Comparison of ENCODE assay signal across 8 cellular contexts in genomic region chr15:75844629-75845390, GRCh38. TPM values are rescaled to one million over a fixed set of nuclear protein-coding genes. Genes with fewer than 3 reads are reported as not detected.
DNase-seq lines count a peak whose midpoint lies in the region; ATAC-seq and TF ChIP-seq lines count a peak whose summit lies in the region.

No MANE protein-coding gene starts in this region.

- H3K79me2 ChIP-seq in GM23338 (replicated peaks; ENCODE audit: insufficient read depth), result peaks cover 59% of the 10 kb centered on the region

- H3F3A ChIP-seq in GM23338 (replicated peaks; ENCODE audit: low read depth), result no peaks in the 10 kb centered on the region

- H3K9me3 Mint-ChIP-seq in GM23338 (no peaks in the 10 kb centered on the region; the same call in 2 of the 3 replicates), T-cell (no peaks in the 10 kb centered on the region)

- TF ChIP-seq CTCF in GM23338 (conservative IDR thresholded peaks at IDR 0.05; ENCODE audit: low read depth in 2 of 2) (no peak), psoas muscle (IDR thresholded peaks at IDR 0.05) (no peak)

- H3K27ac ChIP-seq in GM23338 (ENCODE audit: low read depth), result 0 out of 2 replicates have a peak overlapping the region, but pooled peaks have one; percentile 60
- H3K27ac ChIP-seq in esophagus (ENCODE audit: low read depth in 2 of 2, low read length in 1 of 2), result no peak overlapping the region
- H3K27ac ChIP-seq in psoas muscle, result peak overlapping the region; percentile 82

- H4K20me1 ChIP-seq in GM23338 (replicated peaks; ENCODE audit: insufficient read depth), result peaks cover 23% of the 10 kb centered on the region

- H3K9me3 ChIP-seq in esophagus (ENCODE audit: control insufficient read depth in 2 of 2, insufficient read depth in 1 of 2, low read depth in 1 of 2, low read length in 1 of 2), result no peaks in the 10 kb centered on the region
- H3K9me3 ChIP-seq in psoas muscle, result no peaks in the 10 kb centered on the region

- CTCF ChIA-PET in T-cell (lab: Charles Lee), result interaction anchor here in 1 of 2 donors (0.6 to 1.1 kb wide), 2 partner anchors 42 to 1491 kb away, joined by 3 read pairs; no protein-coding TSS in a partner anchor

- no peak for ATAC-seq in GM23338
- ATAC-seq in T-cell (replicated peaks in 1 of 4), result peak in 1 of 4 experiments; percentile 10
- ATAC-seq in psoas muscle, result no peak

- POLR2A ChIA-PET in T-cell (lab: Charles Lee), result no interaction called here

- H3K4me1 ChIP-seq in GM23338 (ENCODE audit: insufficient read depth) (peaks cover 46% of the 10 kb centered on the region), esophagus (ENCODE audit: control insufficient read depth in 2 of 2, insufficient read depth in 2 of 2, low read length in 1 of 2) (peaks cover 0 to 8% of the 10 kb centered on the region in 2 donors), psoas muscle (peaks cover 18% of the 10 kb centered on the region)

- H3K4me3 Mint-ChIP-seq in GM23338, result peak overlapping the region; percentile 96
- peak overlapping the region; percentile 88 to 97 (median 94) for H3K4me3 Mint-ChIP-seq in T-cell

- H3K4me3 ChIP-seq in GM23338 (peak overlapping the region; percentile 87), esophagus (ENCODE audit: low read depth in 1 of 2, low read length in 2 of 2) (peak overlapping the region; percentile 80 to 95), psoas muscle (peak overlapping the region; percentile 90)

- peaks cover 10% of the 10 kb centered on the region for H3K27me3 Mint-ChIP-seq in GM23338 (ENCODE audit: insufficient read depth, low read depth, poor library complexity)
- no peaks in the 10 kb centered on the region for H3K27me3 Mint-ChIP-seq in T-cell

- H3K4me1 Mint-ChIP-seq in GM23338 (peaks cover 46% of the 10 kb centered on the region), T-cell (peaks cover 57 to 65% (median 57%) of the 10 kb centered on the region in 3 donors)

- no peak overlapping the region for H2AFZ ChIP-seq in GM23338

- H3K4me2 ChIP-seq in GM23338, result peak overlapping the region; percentile 91

- no peaks in the 10 kb centered on the region for H3K36me3 ChIP-seq in GM23338 (ENCODE audit: insufficient read depth)
- H3K36me3 ChIP-seq in esophagus (ENCODE audit: control insufficient read depth in 2 of 2, insufficient read depth in 2 of 2, low read length in 1 of 2), result no peaks in the 10 kb centered on the region
- H3K36me3 ChIP-seq in psoas muscle (ENCODE audit: insufficient read depth in 1 of 2, low read depth in 1 of 2), result no peaks in the 10 kb centered on the region

- H3K36me3 Mint-ChIP-seq in GM23338 (ENCODE audit: low read depth) (peaks cover 20% of the 10 kb centered on the region), T-cell (peaks cover 3% of the 10 kb centered on the region)

- H3K27ac Mint-ChIP-seq in GM23338, result peak overlapping the region; percentile 81; the same call in 1 of the 2 replicates
- peak overlapping the region; percentile 87 to 90 for H3K27ac Mint-ChIP-seq in T-cell

- intact Hi-C loops in psoas muscle (cut with DNase I), result loop anchor here in 1 of 2 donors (5.0 kb wide), 1 partner anchor 57 kb away; the partner anchor contains the start of gene FBXO22

- no peaks in the 10 kb centered on the region for H3K9me2 ChIP-seq in GM23338 (ENCODE audit: insufficient read depth)

- H3K27me3 ChIP-seq in GM23338 (ENCODE audit: insufficient read depth) (peaks cover 18% of the 10 kb centered on the region), esophagus (ENCODE audit: control insufficient read depth in 1 of 2, insufficient read depth in 2 of 2, low read length in 2 of 2) (no peaks in the 10 kb centered on the region), psoas muscle (ENCODE audit: insufficient read depth in 3 of 3, low read length in 2 of 3) (no peaks in the 10 kb centered on the region)

- DNase-seq in GM23338 (ENCODE audit: low spot score) (no peak), T-cell (peak in 9 of 34 experiments; percentile 1 to 30 (median 6)), psoas muscle (no peak), NCI-H748 (lab: John Stamatoyannopoulos, UW; ENCODE audit: unreplicated experiment) (no peak), NCI-H1105 (lab: John Stamatoyannopoulos, UW) (no peak), retina (no peak), NCI-H2107 treated with DMSO at 0.1 percent for 48 hours (lab: John Stamatoyannopoulos, UW; ENCODE audit: unreplicated experiment) (no peak)

- WGBS in esophagus, 2 donors, result 41 to 45% methylated on average over 14 of the region's 14 CpGs
- 43 to 59% (median 50%) methylated on average over 14 of the region's 14 CpGs for WGBS in psoas muscle, 3 donors

TF ChIP-seq in GM23338, 12 proteins besides CTCF, POLR2A, EP300 and RAD21 (continues in another document):
- no peak for TF ChIP-seq NANOG (IDR thresholded peaks at IDR 0.05; ENCODE audit: borderline replicate concordance)
- TF ChIP-seq, protein P1, sequence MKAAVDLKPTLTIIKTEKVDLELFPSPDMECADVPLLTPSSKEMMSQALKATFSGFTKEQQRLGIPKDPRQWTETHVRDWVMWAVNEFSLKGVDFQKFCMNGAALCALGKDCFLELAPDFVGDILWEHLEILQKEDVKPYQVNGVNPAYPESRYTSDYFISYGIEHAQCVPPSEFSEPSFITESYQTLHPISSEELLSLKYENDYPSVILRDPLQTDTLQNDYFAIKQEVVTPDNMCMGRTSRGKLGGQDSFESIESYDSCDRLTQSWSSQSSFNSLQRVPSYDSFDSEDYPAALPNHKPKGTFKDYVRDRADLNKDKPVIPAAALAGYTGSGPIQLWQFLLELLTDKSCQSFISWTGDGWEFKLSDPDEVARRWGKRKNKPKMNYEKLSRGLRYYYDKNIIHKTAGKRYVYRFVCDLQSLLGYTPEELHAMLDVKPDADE (IDR thresholded peaks at IDR 0.05), result no peak
- no peak for TF ChIP-seq REST (IDR thresholded peaks at IDR 0.05; ENCODE audit: unreplicated experiment)
- no peak for TF ChIP-seq POLR2AphosphoS5 (IDR thresholded peaks at IDR 0.05; ENCODE audit: low read depth)
- TF ChIP-seq EZH2phosphoT487 (IDR thresholded peaks at IDR 0.05; ENCODE audit: unreplicated experiment), result no peak
- no peak for TF ChIP-seq ZNF331 (CRISPR knock-in tag; IDR thresholded peaks at IDR 0.05; ENCODE audit: low read depth)
- TF ChIP-seq ZNF114 (CRISPR knock-in tag; IDR thresholded peaks at IDR 0.05), result no peak
- no peak for TF ChIP-seq STAT1 (IDR thresholded peaks at IDR 0.05; ENCODE audit: unreplicated experiment)
- TF ChIP-seq CREB1 (CRISPR knock-in tag; IDR thresholded peaks at IDR 0.05; ENCODE audit: low read depth), result no peak

RNA-seq across cellular contexts. Expression of gene UBE2Q2, which starts 1.6 kb away (rescaled TPM):
- total RNA-seq in GM23338 (2014; rRNA removed; shearing (Covaris generic)), result 29.3 and 37.6 TPM in 2 replicates
- polyA plus RNA-seq in GM23338 (2016; fragmentation: Nextera tagmentation; extraction: Ambion mirVana) (14.9 and 23.7 TPM in 2 replicates), esophagus (10 to 100 TPM; 10.9 to 12.2 TPM), psoas muscle (10 to 100 TPM in 2 of 3 donors, 1 to 10 TPM in 1; 9.3 to 32.2 (median 15.9) TPM)
- total RNA-seq in T-cell (10 to 100 TPM; 28.6 to 40.9 (median 36.9) TPM), psoas muscle (10 to 100 TPM; 14.0 to 26.4 (median 19.1) TPM)

RNA-seq across cellular contexts. Expression of gene FBXO22, which starts 58.9 kb away (rescaled TPM):
- 79.8 and 89.8 TPM in 2 replicates for total RNA-seq in GM23338 (2014; rRNA removed; shearing (Covaris generic))
- polyA plus RNA-seq in GM23338 (2016; fragmentation: Nextera tagmentation; extraction: Ambion mirVana), result 72.8 and 94.5 TPM in 2 replicates
- 10 to 100 TPM in 4 of 5 donors, 1 to 10 TPM in 1; 9.9 to 26.1 (median 23.7) TPM for total RNA-seq in T-cell
- polyA plus RNA-seq in esophagus, result 10 to 100 TPM in 1 of 2 donors, 1 to 10 TPM in 1; 6.0 to 12.9 TPM
- 10 to 100 TPM; 13.9 to 16.8 (median 14.9) TPM for total RNA-seq in psoas muscle
- 10 to 100 TPM; 13.3 to 35.6 (median 24.4) TPM for polyA plus RNA-seq in psoas muscle

Comparison
In these comparisons a context has a peak if more than half of its experiments do, and no peak if none do; other contexts are left out.
1. H3K27ac ChIP-seq: peak in GM23338 (single experiment) and psoas muscle (single experiment); none in esophagus (0 of 2).
2. Peak in every context shown above with its lines, with median percentiles within 50 percentile points of each other: H3K4me3 ChIP-seq.